Comparison of ENCODE assay signal across 8 cellular contexts in the genomic region with DNA sequence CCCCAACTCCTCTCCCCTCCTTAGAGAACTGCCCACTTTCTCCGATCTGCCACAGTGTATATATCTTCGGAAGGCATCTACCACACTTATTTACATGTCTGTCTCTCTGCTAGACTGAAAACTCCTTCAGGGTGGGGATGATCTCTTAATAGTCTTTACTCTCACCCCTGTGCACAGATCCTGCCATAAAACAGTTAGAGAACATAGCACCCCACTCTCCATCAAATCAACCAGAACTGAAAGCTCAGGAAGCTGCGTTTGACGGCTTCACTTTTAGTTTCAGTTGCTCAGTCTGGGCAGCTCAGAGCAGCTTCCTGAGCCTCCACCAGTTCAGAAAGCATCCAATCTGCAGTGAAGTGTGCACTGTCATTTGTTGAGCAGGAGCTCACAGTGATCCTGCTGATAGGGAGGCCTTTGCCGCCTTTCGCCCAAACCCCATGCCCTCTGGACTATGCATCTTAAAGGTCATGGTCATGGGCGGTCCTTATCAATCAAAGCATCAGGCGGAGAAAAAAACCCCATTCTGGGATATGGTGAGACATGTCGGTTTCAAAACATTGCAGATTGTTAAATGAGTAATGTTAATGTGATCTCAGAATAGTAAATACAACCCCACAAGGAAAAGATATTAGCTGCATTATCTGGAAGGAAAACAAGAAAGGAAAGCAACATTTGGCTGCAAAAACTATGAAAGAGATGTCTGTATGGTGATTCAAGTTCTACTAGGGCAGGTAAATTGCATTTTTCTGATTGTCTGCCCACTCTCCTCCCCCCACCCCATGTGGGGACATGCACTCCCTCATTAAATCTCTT.
DNase-seq lines count a peak whose midpoint lies in the region; ATAC-seq and TF ChIP-seq lines count a peak whose summit lies in the region.

No MANE protein-coding gene starts in this region.

- peak; percentile 57 for ATAC-seq in GM21381 (IDR thresholded peaks at IDR 0.05; ENCODE audit: unreplicated experiment)

- DNase-seq in AG20443 (ENCODE audit: low spot score) = peak; percentile 48
- peak; percentile 63 for DNase-seq in KBM-7
- peak; percentile 84 for DNase-seq in activated CD8-positive, alpha-beta memory T cell treated with anti-CD3 and anti-CD28 coated beads for 24 hours
- peak; percentile 46 for DNase-seq in fibroblast of pulmonary artery (ENCODE audit: low read depth)
- peak; percentile 82 for DNase-seq in stimulated activated CD4-positive, alpha-beta T cell treated with anti-CD3 and anti-CD28 coated beads, Interleukin-15, amount 100 ng/mL, for 24 hours
- no peak for DNase-seq in hippocampal formation (lab: John Stamatoyannopoulos, UW)
- DNase-seq in SHP77 treated with DMSO at 0.1 percent for 48 hours (lab: John Stamatoyannopoulos, UW) = no peak

- H3K4me3 ChIP-seq in fibroblast of pulmonary artery (replicated peaks; ENCODE audit: low read depth, low read length) = peak overlapping the region; percentile 32

- no peak for TF ChIP-seq CTCF in fibroblast of pulmonary artery (IDR thresholded peaks at IDR 0.05; ENCODE audit: low read length, missing control alignments)

- in situ Hi-C loops in KBM-7 (cut with MboI; ENCODE audit: low pct_unique_long_range_greater_than_20kb, low sequenced_read_pairs) = no loop called here

Comparison
In these comparisons a context has a peak if more than half of its experiments do, and no peak if none do; other contexts are left out.
1. DNase-seq: peak in AG20443 (single experiment), KBM-7 (single experiment), activated CD8-positive, alpha-beta memory T cell treated with anti-CD3 and anti-CD28 coated beads for 24 hours (single experiment), fibroblast of pulmonary artery (single experiment) and stimulated activated CD4-positive, alpha-beta T cell treated with anti-CD3 and anti-CD28 coated beads, Interleukin-15, amount 100 ng/mL, for 24 hours (single experiment); none in hippocampal formation (0 of 2) and SHP77 treated with DMSO at 0.1 percent for 48 hours (single experiment).